8 cellular contexts compared by ENCODE assay signal in genomic region chr5:135034186-135034962, GRCh38. TPM values are rescaled to one million over a fixed set of nuclear protein-coding genes. Genes with fewer than 3 reads are reported as not detected.
A peak's percentile ranks its signal among the peaks of the same experiment; 100 is the strongest.
DNase-seq lines count a peak whose midpoint lies in the region; TF ChIP-seq lines count a peak whose summit lies in the region.

PITX1 (minus strand) TSS chr5:135034228; CDS start chr5:135033881, 347 bp downstream.

- no peak within 1 kb of the TSS for H3K4ac ChIP-seq in neuronal stem cell (ENCODE audit: low read length)

- H2AK5ac ChIP-seq in neuronal stem cell (ENCODE audit: low read depth, low read length), result no peak within 1 kb of the TSS

- no peak within 1 kb of the TSS for H2BK120ac ChIP-seq in neuronal stem cell (ENCODE audit: low read depth, low read length)

- H3K14ac ChIP-seq in neuronal stem cell (ENCODE audit: low read length), result peak within 1 kb of the TSS; percentile 40

- H3K4me2 ChIP-seq in neuronal stem cell (ENCODE audit: insufficient read depth, low read length, poor library complexity, severe bottlenecking), result peak within 1 kb of the TSS; percentile 85

- TF ChIP-seq CTCF in GM12865 (IDR thresholded peaks at IDR 0.05; ENCODE audit: insufficient read depth, low read depth, low read length, missing control alignments) (no peak), WERI-Rb-1 (IDR thresholded peaks at IDR 0.05; ENCODE audit: low read depth, low read length) (no peak)

- peak within 1 kb of the TSS; percentile 50 for H3K4me3 ChIP-seq in GM12865 (ENCODE audit: low read depth, low read length)
- peak within 1 kb of the TSS; percentile 88 for H3K4me3 ChIP-seq in WERI-Rb-1 (ENCODE audit: low read depth, low read length)
- peak within 1 kb of the TSS; percentile 83 to 95 for H3K4me3 ChIP-seq in esophagus (ENCODE audit: low read depth in 1 of 2, low read length in 2 of 2)
- H3K4me3 ChIP-seq in neuronal stem cell (ENCODE audit: low read length in 2 of 2), result peak within 1 kb of the TSS in 1 of 2 donors; percentile 68

- peak within 1 kb of the TSS; percentile 66 for H3K18ac ChIP-seq in neuronal stem cell (ENCODE audit: low read length)

- H3K36me3 ChIP-seq in WERI-Rb-1 (peaks cover 16% of the 10 kb centered on the region), esophagus (ENCODE audit: control insufficient read depth in 2 of 2, insufficient read depth in 2 of 2, low read length in 1 of 2) (peaks cover 0 to 31% of the 10 kb centered on the region in 2 donors), neuronal stem cell (replicated peaks in 1 of 2; ENCODE audit: control insufficient read depth in 2 of 2, insufficient read depth in 2 of 2, low read length in 2 of 2) (no peaks in the 10 kb centered on the region)

- no peak within 1 kb of the TSS for H2BK12ac ChIP-seq in neuronal stem cell (ENCODE audit: low read length)

- H3K27me3 ChIP-seq in WERI-Rb-1 (ENCODE audit: insufficient read depth, low read depth, severe bottlenecking), result no peaks in the 10 kb centered on the region
- H3K27me3 ChIP-seq in esophagus (ENCODE audit: control insufficient read depth in 1 of 2, insufficient read depth in 2 of 2, low read length in 2 of 2), result no peaks in the 10 kb centered on the region
- peaks cover 65 to 98% (median 93%) of the 10 kb centered on the region in 3 experiments for H3K27me3 ChIP-seq in neuronal stem cell (ENCODE audit: control insufficient read depth in 3 of 3, insufficient read depth in 3 of 3, low read depth in 1 of 3, low read length in 3 of 3)

- H3K9me3 ChIP-seq in WERI-Rb-1 (ENCODE audit: severe bottlenecking) (no peaks in the 10 kb centered on the region), esophagus (ENCODE audit: control insufficient read depth in 2 of 2, insufficient read depth in 1 of 2, low read depth in 1 of 2, low read length in 1 of 2) (no peaks in the 10 kb centered on the region), neuronal stem cell (replicated peaks in 1 of 2; ENCODE audit: control insufficient read depth in 2 of 2, insufficient read depth in 1 of 2, low read depth in 1 of 2, low read length in 2 of 2) (peaks cover 0 to 2% of the 10 kb centered on the region in 2 donors)

- no peak within 1 kb of the TSS for H4K91ac ChIP-seq in neuronal stem cell (ENCODE audit: low read depth, low read length, poor library complexity)

- H3K27ac ChIP-seq in WERI-Rb-1 (peak within 1 kb of the TSS; percentile 98), esophagus (ENCODE audit: low read depth in 2 of 2, low read length in 1 of 2) (peak within 1 kb of the TSS; percentile 98 to 99), neuronal stem cell (replicated peaks; ENCODE audit: low read length) (peak within 1 kb of the TSS; percentile 31), substantia nigra (ENCODE audit: low read depth, low read length, poor library complexity, severe bottlenecking) (no peak within 1 kb of the TSS)

- peak within 1 kb of the TSS; percentile 20 for H3K23ac ChIP-seq in neuronal stem cell (ENCODE audit: low read depth, low read length, poor library complexity)

- H3K4me1 ChIP-seq in esophagus (ENCODE audit: control insufficient read depth in 2 of 2, insufficient read depth in 2 of 2, low read length in 1 of 2) (peaks cover 6 to 9% of the 10 kb centered on the region in 2 donors), neuronal stem cell (ENCODE audit: control insufficient read depth in 2 of 2, insufficient read depth in 1 of 2, low read depth in 1 of 2, low read length in 2 of 2) (peaks cover 3 to 8% of the 10 kb centered on the region in 2 donors)

- H2BK5ac ChIP-seq in neuronal stem cell (ENCODE audit: low read length), result no peak within 1 kb of the TSS

- no peaks in the 10 kb centered on the region for H3K79me1 ChIP-seq in neuronal stem cell (ENCODE audit: low read depth, low read length)

- no peak within 1 kb of the TSS for H3K9ac ChIP-seq in neuronal stem cell (ENCODE audit: low read depth, low read length, poor library complexity)

- no peak within 1 kb of the TSS for H4K8ac ChIP-seq in neuronal stem cell (ENCODE audit: low read depth, low read length)

- H2BK15ac ChIP-seq in neuronal stem cell (ENCODE audit: low read length), result peak within 1 kb of the TSS; percentile 52

- peak within 1 kb of the TSS; percentile 84 for H2AFZ ChIP-seq in neuronal stem cell (ENCODE audit: low read length)

- 2 to 4% methylated on average over 42 to 60 of the region's 71 CpGs for WGBS in esophagus, 2 donors
- no CpG with 5 or more reads among the region's 71 CpGs for WGBS in neuronal stem cell (ENCODE audit: extremely low coverage in 2 of 2, insufficient read length in 2 of 2, insufficient replicate concordance in 1 of 2), 2 donors

- DNase-seq in GM12865 (ENCODE audit: low read depth) (peak; percentile 24), MV-4-11 (lab: John Stamatoyannopoulos, UW) (peak; percentile 65), WERI-Rb-1 (peak; percentile 92), neuronal stem cell (ENCODE audit: low spot score) (peak; percentile 64), GOT3 (lab: John Stamatoyannopoulos, UW) (no peak), substantia nigra (lab: John Stamatoyannopoulos, UW) (no peak), C1 segment of cervical spinal cord (lab: John Stamatoyannopoulos, UW) (no peak)

RNA-seq across cellular contexts. Expression of gene PITX1, which starts in this region (rescaled TPM):
- 100 to 1,000 TPM; 485 to 519 TPM for polyA plus RNA-seq in esophagus
- 0.17 TPM for polyA plus RNA-seq in neuronal stem cell (2013, experiment 1 of 2)
- 0.14 TPM for polyA plus RNA-seq in neuronal stem cell (2013, experiment 2 of 2)

Comparison
In these comparisons a context has a peak if more than half of its experiments do, and no peak if none do; other contexts are left out.
1. DNase-seq: peak in GM12865 (single experiment), MV-4-11 (single experiment), WERI-Rb-1 (single experiment) and neuronal stem cell (single experiment); none in GOT3 (single experiment), substantia nigra (0 of 49) and C1 segment of cervical spinal cord (0 of 14).